26 cellular contexts compared by ENCODE assay signal in the genomic region with DNA sequence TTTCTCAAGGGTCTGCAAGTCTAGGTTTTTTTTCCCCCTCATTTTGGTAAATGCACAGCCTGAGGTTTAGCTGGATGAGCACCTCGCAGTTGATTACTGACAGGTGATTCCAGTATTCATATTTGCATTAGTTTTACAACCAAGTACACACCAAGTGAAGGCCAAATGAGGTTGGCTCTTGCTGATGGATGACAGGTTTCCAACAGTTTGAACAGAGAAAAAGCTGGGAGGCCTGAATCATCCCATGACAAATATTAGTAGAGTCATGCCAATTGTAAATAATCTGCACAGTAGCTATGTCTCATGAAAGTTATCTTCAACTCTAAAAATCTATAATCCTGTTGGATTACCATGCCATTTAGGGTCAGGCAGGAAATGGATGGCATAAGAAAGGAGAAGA.
"Had no signal": no experiment of that assay in that cellular context is flagged by ENCODE, and none has a peak within 500 bp of the region (broad histone marks: within the 10 kb centered on the region; RNA-seq: fewer than 3 reads in every experiment).

No MANE protein-coding gene starts in this region.

- H3K36me3 ChIP-seq: adrenal gland, MG63, SJSA1, WERI-Rb-1 had no signal

- H3K9me3 ChIP-seq: adrenal gland, MG63, SJSA1 had no signal

- H3K4me1 ChIP-seq: adrenal gland, SJSA1 had no signal

- H3K27ac ChIP-seq: adrenal gland, SJSA1, WERI-Rb-1 had no signal

- ATAC-seq: activated CD4-positive, alpha-beta T cell treated with anti-CD3 and anti-CD28 coated beads for 36 hours; activated T-helper 17 cell treated with anti-CD3 and anti-CD28 coated beads, Interleukin-2, amount 50 U/mL, for 72 hours; SK-N-SH treated with all-trans-retinoic acid at 6 μM for 48 hours had no signal

- H3K27me3 ChIP-seq: adrenal gland, MG63, SJSA1 had no signal

- DNase-seq: activated CD4-positive, alpha-beta memory T cell treated with anti-CD3 and anti-CD28 coated beads, Interleukin-2, amount 10 ng/mL, durations not matched to agents 7 days and 5 days; activated CD4-positive, alpha-beta T cell treated with anti-CD3 and anti-CD28 coated beads for 36 hours; activated CD4-positive, alpha-beta T cell treated with anti-CD3 and anti-CD28 coated beads, Interleukin-2, amount 50 U/mL, for 1 hour; activated gamma-delta T cell treated with Interleukin-2 at 50 U/mL for 16 hours; activated naive CD4-positive, alpha-beta T cell treated with anti-CD3 and anti-CD28 coated beads, Interleukin-2, amount 50 U/mL, for 16 hours; activated naive CD8-positive, alpha-beta T cell treated with anti-CD3 and anti-CD28 coated beads, Interleukin-2, amount 10 ng/mL, durations not matched to agents 7 days and 5 days; activated T-cell treated with anti-CD3 and anti-CD28 coated beads for 4 hours; activated T-cell treated with anti-CD3 and anti-CD28 coated beads, Interleukin-2, amount 50 U/mL, for 48 hours; adrenal gland; anterior cingulate cortex; caudate nucleus; KG1; MG63; MV-4-11; NCI-H1092 treated with DMSO at 0.1 percent for 48 hours; NCI-H1417 treated with DMSO at 0.1 percent for 48 hours; NCI-H187; NCI-H524; NCI-H774; NK-92 treated with Interleukin-12 subunit alpha and Interleukin-12 subunit beta, amount 100 ng/mL, for 24 hours; OCI-M1; T-helper 9 cell; WERI-Rb-1 had no signal

- H3K4me3 ChIP-seq: adrenal gland, MG63, SJSA1 had no signal
